Comparison of ENCODE assay signal across 8 cellular contexts in genomic region chr5:115543365-115543700, GRCh38. TPM values are rescaled to one million over a fixed set of nuclear protein-coding genes. Genes with fewer than 3 reads are reported as not detected.
A peak's percentile ranks its signal among the peaks of the same experiment; 100 is the strongest.
DNase-seq lines count a peak whose midpoint lies in the region; ATAC-seq and TF ChIP-seq lines count a peak whose summit lies in the region.

No MANE protein-coding gene starts in this region.

- H3K27ac ChIP-seq in C4-2B, result peak overlapping the region; percentile 90

- peaks cover 9% of the 10 kb centered on the region for H3K9me3 ChIP-seq in MG63

- DNase-seq in MG63 (no peak), dermis blood vessel endothelial cell (peak; percentile 31), NCI-H2227 treated with DMSO at 0.1 percent for 48 hours (lab: John Stamatoyannopoulos, UW) (no peak), SKM-1 (lab: John Stamatoyannopoulos, UW; ENCODE audit: unreplicated experiment) (no peak)
- DNase-seq in naive thymus-derived CD8-positive, alpha-beta T cell, result peak in 1 of 10 donors; percentile 5

- no peaks in the 10 kb centered on the region for H3K27me3 ChIP-seq in MG63

- peak overlapping the region; percentile 90 to 100 (median 96) for H3K4me3 Mint-ChIP-seq in naive thymus-derived CD8-positive, alpha-beta T cell

- H3K36me3 ChIP-seq in MG63, result peaks cover 52% of the 10 kb centered on the region

- H3K27ac Mint-ChIP-seq in naive thymus-derived CD8-positive, alpha-beta T cell, result peak overlapping the region; percentile 85 to 99 (median 96)

- H3K36me3 Mint-ChIP-seq in naive thymus-derived CD8-positive, alpha-beta T cell, result peaks cover 7 to 48% (median 21%) of the 10 kb centered on the region in 3 donors

- peaks cover 0 to 11% (median 3%) of the 10 kb centered on the region in 9 donors for H3K9me3 Mint-ChIP-seq in naive thymus-derived CD8-positive, alpha-beta T cell

- H3K4me1 Mint-ChIP-seq in naive thymus-derived CD8-positive, alpha-beta T cell, result peaks cover 26 to 65% (median 59%) of the 10 kb centered on the region in 4 donors

- no peaks in the 10 kb centered on the region for H3K27me3 Mint-ChIP-seq in naive thymus-derived CD8-positive, alpha-beta T cell

- TF ChIP-seq CTCF in C4-2B (conservative IDR thresholded peaks at IDR 0.05), result no peak

- ATAC-seq in naive thymus-derived CD8-positive, alpha-beta T cell, result no peak
- ATAC-seq in HG03095 (IDR thresholded peaks at IDR 0.05; ENCODE audit: unreplicated experiment) (no peak), GM18502 (IDR thresholded peaks at IDR 0.05; ENCODE audit: poor library complexity, unreplicated experiment) (no peak)

- peak overlapping the region; percentile 88 for H3K4me3 ChIP-seq in MG63

- POLR2A ChIA-PET in naive thymus-derived CD8-positive, alpha-beta T cell (lab: Charles Lee), result interaction anchor here (0.8 to 3.4 kb wide), 8 partner anchors 9 to 298 kb away, joined by 3 to 17 read pairs (median 6); partner anchors contain the start of genes AP3S1, ATG12, CCDC112 and PGGT1B

RNA-seq across cellular contexts. Expression of gene FEM1C, which starts 1.2 kb away (rescaled TPM):
- total RNA-seq in MG63 (2014; rRNA removed; shearing (Covaris generic); ENCODE audit: low replicate concordance), result 12.4 and 23.6 TPM in 2 replicates
- total RNA-seq in dermis blood vessel endothelial cell, result 15.0 and 19.3 TPM in 2 replicates
- 10 to 100 TPM; 15.3 to 16.4 TPM for total RNA-seq in naive thymus-derived CD8-positive, alpha-beta T cell
- polyA plus RNA-seq in naive thymus-derived CD8-positive, alpha-beta T cell, result 1 to 10 TPM; 1.8 to 2.9 (median 1.9) TPM

RNA-seq across cellular contexts. Expression of gene TICAM2, which starts 58.9 kb away (rescaled TPM):
- 1.2 and 6.3 TPM in 2 replicates for total RNA-seq in MG63 (2014; rRNA removed; shearing (Covaris generic); ENCODE audit: low replicate concordance)
- total RNA-seq in dermis blood vessel endothelial cell, result 0.17 and 0.93 TPM in 2 replicates
- total RNA-seq in naive thymus-derived CD8-positive, alpha-beta T cell, result 1 to 10 TPM in 1 of 2 experiments, not detected in 1; 1.5 TPM
- polyA plus RNA-seq in naive thymus-derived CD8-positive, alpha-beta T cell, result not detected
